ENCODE assay signal across 35 cellular contexts in the genomic region with DNA sequence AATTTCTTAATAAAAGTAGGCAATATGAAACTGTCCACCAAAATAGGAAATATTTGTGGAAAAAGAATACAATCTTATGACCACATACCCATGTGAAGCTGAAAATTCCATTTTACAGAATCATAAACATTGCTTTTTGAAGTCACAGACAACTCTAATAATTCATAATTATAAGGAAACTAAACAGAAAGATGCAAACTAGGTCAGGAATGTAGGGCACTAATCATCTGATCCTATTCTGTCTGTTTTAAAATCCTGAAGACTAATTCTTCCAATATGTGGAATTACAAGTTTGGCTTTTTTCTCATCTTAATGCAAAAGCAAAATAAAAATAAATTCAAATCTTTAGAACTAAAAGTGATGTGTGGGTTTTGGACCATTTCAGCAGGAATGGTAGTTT.
"Had no signal": no experiment of that assay in that cellular context is flagged by ENCODE, and none has a peak within 500 bp of the region (broad histone marks: within the 10 kb centered on the region; RNA-seq: fewer than 3 reads in every experiment).

No MANE protein-coding gene starts in this region.

- H3K27ac Mint-ChIP-seq: activated CD4-positive, alpha-beta memory T cell treated with anti-CD3 and anti-CD28 coated beads, Interleukin-2, amount 10 ng/mL, durations not matched to agents 7 days and 5 days; activated CD8-positive, alpha-beta memory T cell treated with anti-CD3 and anti-CD28 coated beads, Interleukin-2, amount 10 ng/mL, durations not matched to agents 7 days and 5 days; activated naive CD8-positive, alpha-beta T cell treated with anti-CD3 and anti-CD28 coated beads for 36 hours had no signal

- ATAC-seq: activated CD8-positive, alpha-beta memory T cell treated with anti-CD3 and anti-CD28 coated beads, Interleukin-2, amount 10 ng/mL, durations not matched to agents 7 days and 5 days; PC-3 had no signal

- H3K9me3 ChIP-seq: ascending aorta, Peyer's patch, SJSA1 had no signal

- H3K36me3 ChIP-seq: ascending aorta, cardiac muscle cell, MG63, Peyer's patch, SJSA1, WERI-Rb-1 had no signal

- H3K9me3 Mint-ChIP-seq: activated CD4-positive, alpha-beta memory T cell treated with anti-CD3 and anti-CD28 coated beads, Interleukin-2, amount 10 ng/mL, durations not matched to agents 7 days and 5 days; activated naive CD8-positive, alpha-beta T cell treated with anti-CD3 and anti-CD28 coated beads for 36 hours; central memory CD8-positive, alpha-beta T cell had no signal

- H3K27me3 Mint-ChIP-seq: activated CD8-positive, alpha-beta memory T cell treated with anti-CD3 and anti-CD28 coated beads, Interleukin-2, amount 10 ng/mL, durations not matched to agents 7 days and 5 days; central memory CD8-positive, alpha-beta T cell had no signal

- H3K36me3 Mint-ChIP-seq: activated CD8-positive, alpha-beta memory T cell treated with anti-CD3 and anti-CD28 coated beads, Interleukin-2, amount 10 ng/mL, durations not matched to agents 7 days and 5 days; activated naive CD8-positive, alpha-beta T cell treated with anti-CD3 and anti-CD28 coated beads for 36 hours had no signal

- H3K4me1 Mint-ChIP-seq: activated CD4-positive, alpha-beta memory T cell treated with anti-CD3 and anti-CD28 coated beads, Interleukin-2, amount 10 ng/mL, durations not matched to agents 7 days and 5 days; activated CD8-positive, alpha-beta memory T cell treated with anti-CD3 and anti-CD28 coated beads, Interleukin-2, amount 10 ng/mL, durations not matched to agents 7 days and 5 days; activated naive CD8-positive, alpha-beta T cell treated with anti-CD3 and anti-CD28 coated beads for 36 hours; central memory CD8-positive, alpha-beta T cell had no signal

- H3K4me3 Mint-ChIP-seq: activated CD4-positive, alpha-beta memory T cell treated with anti-CD3 and anti-CD28 coated beads, Interleukin-2, amount 10 ng/mL, durations not matched to agents 7 days and 5 days; activated CD8-positive, alpha-beta memory T cell treated with anti-CD3 and anti-CD28 coated beads, Interleukin-2, amount 10 ng/mL, durations not matched to agents 7 days and 5 days; activated naive CD8-positive, alpha-beta T cell treated with anti-CD3 and anti-CD28 coated beads for 36 hours; central memory CD8-positive, alpha-beta T cell had no signal

- H3K4me1 ChIP-seq: ascending aorta, Peyer's patch, SJSA1 had no signal

- H3K27ac ChIP-seq: ascending aorta, cardiac muscle cell, Peyer's patch, SJSA1, WERI-Rb-1 had no signal

- DNase-seq: activated CD4-positive, alpha-beta memory T cell treated with anti-CD3 and anti-CD28 coated beads, Interleukin-2, amount 10 ng/mL, durations not matched to agents 7 days and 5 days; activated CD4-positive, alpha-beta T cell treated with anti-CD3 and anti-CD28 coated beads for 1 hour; activated CD4-positive, alpha-beta T cell treated with anti-CD3 and anti-CD28 coated beads for 48 hours; activated CD4-positive, CD25-positive, alpha-beta regulatory T cell; activated CD8-positive, alpha-beta memory T cell treated with anti-CD3 and anti-CD28 coated beads for 24 hours; activated CD8-positive, alpha-beta memory T cell treated with anti-CD3 and anti-CD28 coated beads, Interleukin-2, amount 10 ng/mL, durations not matched to agents 7 days and 5 days; activated CD8-positive, alpha-beta memory T cell treated with anti-CD3 and anti-CD28 coated beads, Interleukin-2, amount 50 U/mL, for 48 hours; activated effector memory CD4-positive, alpha-beta T cell treated with Interleukin-2 at 50 U/mL for 16 hours; activated naive CD4-positive, alpha-beta T cell treated with anti-CD3 and anti-CD28 coated beads, Interleukin-2, amount 50 U/mL, for 16 hours; activated naive CD8-positive, alpha-beta T cell treated with anti-CD3 and anti-CD28 coated beads for 36 hours; activated T-cell treated with anti-CD3 and anti-CD28 coated beads, Interleukin-2, amount 50 U/mL, for 48 hours; amygdala; Kasumi-1; MG63; NCI-H1092; NCI-H1417; NCI-H146; NCI-H187; NCI-H2029 treated with DMSO at 0.1 percent for 48 hours; NCI-H2107; NCI-H2171; NCI-H510A; NCI-H526; NCI-H748 treated with DMSO at 0.1 percent for 48 hours; NK-92 treated with Interleukin-12 subunit alpha and Interleukin-12 subunit beta, amount 100 ng/mL, for 24 hours; PC-3; Peyer's patch; RPMI8226; SHP77 treated with DMSO at 0.1 percent for 48 hours; T1000; WERI-Rb-1 had no signal

- H3K4me3 ChIP-seq: ascending aorta, cardiac muscle cell, MG63, Peyer's patch, SJSA1 had no signal

- H3K27me3 ChIP-seq: ascending aorta, cardiac muscle cell, MG63, Peyer's patch, SJSA1 had no signal
